2 cellular contexts compared by ENCODE assay signal in genomic region chr11:6654281-6655019, GRCh38.
A peak's percentile ranks its signal among the peaks of the same experiment; 100 is the strongest.
TF ChIP-seq lines count a peak whose summit lies in the region.

No MANE protein-coding gene starts in this region.

TF ChIP-seq in GM23338, 12 proteins besides CTCF, POLR2A, EP300 and RAD21:
- TF ChIP-seq POLR2AphosphoS5 (IDR thresholded peaks at IDR 0.05; ENCODE audit: low read depth) (no peak), JUNB (IDR thresholded peaks at IDR 0.05; ENCODE audit: unreplicated experiment) (no peak), ETS1 (IDR thresholded peaks at IDR 0.05) (no peak), NANOG (IDR thresholded peaks at IDR 0.05; ENCODE audit: borderline replicate concordance) (no peak), ZNF462 (CRISPR knock-in tag; IDR thresholded peaks at IDR 0.05) (no peak), ZNF114 (CRISPR knock-in tag; IDR thresholded peaks at IDR 0.05) (no peak), STAT1 (IDR thresholded peaks at IDR 0.05; ENCODE audit: unreplicated experiment) (no peak), EZH2phosphoT487 (IDR thresholded peaks at IDR 0.05; ENCODE audit: unreplicated experiment) (no peak), CREB1 (CRISPR knock-in tag; IDR thresholded peaks at IDR 0.05; ENCODE audit: low read depth) (no peak), REST (IDR thresholded peaks at IDR 0.05; ENCODE audit: unreplicated experiment) (no peak), ZNF331 (CRISPR knock-in tag; IDR thresholded peaks at IDR 0.05; ENCODE audit: low read depth) (no peak), EZH2 (IDR thresholded peaks at IDR 0.05; ENCODE audit: low read depth, unreplicated experiment) (no peak)
TF ChIP-seq in GM23338: peak in this region for 0.

TF ChIP-seq in HepG2, 621 proteins besides CTCF, POLR2A, EP300 and RAD21 (continues in another document):
- TF ChIP-seq ZNF646 (CRISPR knock-in tag; IDR thresholded peaks at IDR 0.05): peak; percentile 43; the same call in 1 of the 2 replicates
- TF ChIP-seq NR2F6 (IDR thresholded peaks at IDR 0.05): peak; percentile 98
- TF ChIP-seq NR2F6 (CRISPR knock-in tag; IDR thresholded peaks at IDR 0.05): peak; percentile 96
- no peak for TF ChIP-seq GPN1 (CRISPR knock-in tag; IDR thresholded peaks at IDR 0.05; ENCODE audit: borderline replicate concordance)
- no peak for TF ChIP-seq CREM (IDR thresholded peaks at IDR 0.05)
- TF ChIP-seq CREM (CRISPR knock-in tag; IDR thresholded peaks at IDR 0.05): no peak
- TF ChIP-seq MLX (CRISPR knock-in tag; IDR thresholded peaks at IDR 0.05): peak; percentile 63; the same call in 1 of the 2 replicates
- no peak for TF ChIP-seq SOX6 (IDR thresholded peaks at IDR 0.05)
- peak; percentile 56; the same call in 1 of the 2 replicates for TF ChIP-seq SOX6 (CRISPR knock-in tag; IDR thresholded peaks at IDR 0.05)
- TF ChIP-seq ZNF574 (CRISPR knock-in tag; IDR thresholded peaks at IDR 0.05): peak; percentile 15; the same call in 1 of the 2 replicates
- no peak for TF ChIP-seq ATF2 (CRISPR knock-in tag; IDR thresholded peaks at IDR 0.05)
- peak; percentile 19; the same call in 1 of the 2 replicates for TF ChIP-seq SAP130 (CRISPR knock-in tag; IDR thresholded peaks at IDR 0.05; ENCODE audit: low read depth)
- TF ChIP-seq SOX13 (IDR thresholded peaks at IDR 0.05): 0 out of 2 replicates have a peak, but pooled peaks have one; percentile 39
- TF ChIP-seq SOX13 (CRISPR knock-in tag; conservative IDR thresholded peaks at IDR 0.05 in 1 of 2, IDR thresholded peaks at IDR 0.05 in 1 of 2): peak in 1 of 2 experiments; percentile 74; a peak in 2 of 4 replicates
- TF ChIP-seq SMAD3 (CRISPR knock-in tag; IDR thresholded peaks at IDR 0.05): no peak
- no peak for TF ChIP-seq HNRNPK (IDR thresholded peaks at IDR 0.05; ENCODE audit: low read depth, low read length, poor library complexity, severe bottlenecking)
- no peak for TF ChIP-seq CREBL2 (CRISPR knock-in tag; IDR thresholded peaks at IDR 0.05; ENCODE audit: borderline replicate concordance)
- peak; percentile 34; the same call in 1 of the 2 replicates for TF ChIP-seq FOXK1 (CRISPR knock-in tag; IDR thresholded peaks at IDR 0.05; ENCODE audit: borderline replicate concordance, low read depth)
- TF ChIP-seq HDAC2 (CRISPR knock-in tag; IDR thresholded peaks at IDR 0.05): 0 out of 2 replicates have a peak, but pooled peaks have one; percentile 28
- TF ChIP-seq MTERF4 (CRISPR knock-in tag; IDR thresholded peaks at IDR 0.05): no peak
- TF ChIP-seq NFATC3 (CRISPR knock-in tag; IDR thresholded peaks at IDR 0.05): no peak
- TF ChIP-seq MAZ (IDR thresholded peaks at IDR 0.05; ENCODE audit: borderline replicate concordance, low read depth, low read length): no peak
- 0 out of 2 replicates have a peak, but pooled peaks have one; percentile 37 for TF ChIP-seq MAZ (CRISPR knock-in tag; IDR thresholded peaks at IDR 0.05; ENCODE audit: low read depth)
- TF ChIP-seq BHLHE40 (IDR thresholded peaks at IDR 0.05; ENCODE audit: low read length): peak; percentile 87
- peak; percentile 63; the same call in 1 of the 2 replicates for TF ChIP-seq ESRRA (CRISPR knock-in tag; IDR thresholded peaks at IDR 0.05; ENCODE audit: low read depth)
- TF ChIP-seq NR2F1 (CRISPR knock-in tag; IDR thresholded peaks at IDR 0.05): peak; percentile 87 to 93
- TF ChIP-seq ZNF556 (CRISPR knock-in tag; IDR thresholded peaks at IDR 0.05; ENCODE audit: borderline replicate concordance): no peak
- peak; percentile 96 for TF ChIP-seq NR2F2 (IDR thresholded peaks at IDR 0.05; ENCODE audit: borderline replicate concordance, low read depth)
- TF ChIP-seq THAP11 (CRISPR knock-in tag; IDR thresholded peaks at IDR 0.05): 0 out of 2 replicates have a peak, but pooled peaks have one; percentile 17
- peak; percentile 57 for TF ChIP-seq FOXA3 (CRISPR knock-in tag; IDR thresholded peaks at IDR 0.05)
- peak; percentile 61 for TF ChIP-seq HMG20B (CRISPR knock-in tag; conservative IDR thresholded peaks at IDR 0.05)
- TF ChIP-seq HBP1 (CRISPR knock-in tag; IDR thresholded peaks at IDR 0.05; ENCODE audit: low read depth): no peak
- TF ChIP-seq FOSL2 (CRISPR knock-in tag; IDR thresholded peaks at IDR 0.05): peak; percentile 46; the same call in 1 of the 2 replicates
- no peak for TF ChIP-seq SNAPC2 (CRISPR knock-in tag; IDR thresholded peaks at IDR 0.05)
- peak; percentile 84 for TF ChIP-seq HMG20A (CRISPR knock-in tag; IDR thresholded peaks at IDR 0.05; ENCODE audit: borderline replicate concordance)
- peak; percentile 21; the same call in 1 of the 2 replicates for TF ChIP-seq MYC (CRISPR knock-in tag; IDR thresholded peaks at IDR 0.05; ENCODE audit: borderline replicate concordance)
- TF ChIP-seq ATF7-NPFF (CRISPR knock-in tag; IDR thresholded peaks at IDR 0.05; ENCODE audit: low read depth): no peak
- peak; percentile 49; the same call in 1 of the 2 replicates for TF ChIP-seq PATZ1 (CRISPR knock-in tag; IDR thresholded peaks at IDR 0.05)
